In the genomic region with DNA sequence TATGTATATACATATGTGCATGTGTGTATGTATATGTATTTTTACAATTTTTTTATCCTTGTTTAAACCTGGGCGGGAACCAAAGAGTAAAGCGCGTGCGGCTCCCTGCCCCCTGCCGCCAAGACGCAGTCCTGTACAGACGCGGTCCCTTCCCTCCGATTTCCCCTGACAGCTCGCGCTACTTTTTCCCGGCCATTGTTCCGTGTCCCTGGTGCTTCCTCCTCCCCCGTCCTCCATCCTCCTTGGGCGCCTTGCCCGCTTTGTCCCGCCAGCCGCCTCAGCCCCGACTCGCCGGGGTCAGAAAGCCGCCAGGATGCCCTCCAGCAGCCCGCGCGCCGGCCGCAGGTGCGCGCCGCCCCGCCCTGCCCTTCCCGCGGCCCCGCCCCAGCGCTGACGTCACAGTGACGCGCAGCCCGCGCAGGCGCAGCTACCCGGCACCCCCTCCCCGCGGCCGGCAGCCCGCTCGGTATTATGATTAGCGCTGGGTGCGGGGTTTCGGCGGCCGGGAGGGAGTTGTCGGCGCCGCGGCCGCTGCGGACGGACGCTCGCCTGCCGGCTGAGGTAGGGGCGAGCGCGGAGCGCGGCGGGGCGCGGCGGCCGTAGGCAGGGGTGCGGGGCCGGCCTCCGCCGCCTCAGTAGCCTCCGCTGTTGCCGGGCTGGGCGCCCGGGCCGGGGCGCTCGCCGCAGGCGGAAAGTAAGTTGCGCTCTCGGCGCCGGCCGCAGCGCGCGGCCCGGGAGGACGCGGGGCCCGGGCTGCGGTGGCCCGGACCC, we compare ENCODE assay signal across 7 cellular contexts. TPM values are rescaled to one million over a fixed set of nuclear protein-coding genes. Genes with fewer than 3 reads are reported as not detected.
DNase-seq lines count a peak whose midpoint lies in the region; ATAC-seq and TF ChIP-seq lines count a peak whose summit lies in the region.

A gene with protein sequence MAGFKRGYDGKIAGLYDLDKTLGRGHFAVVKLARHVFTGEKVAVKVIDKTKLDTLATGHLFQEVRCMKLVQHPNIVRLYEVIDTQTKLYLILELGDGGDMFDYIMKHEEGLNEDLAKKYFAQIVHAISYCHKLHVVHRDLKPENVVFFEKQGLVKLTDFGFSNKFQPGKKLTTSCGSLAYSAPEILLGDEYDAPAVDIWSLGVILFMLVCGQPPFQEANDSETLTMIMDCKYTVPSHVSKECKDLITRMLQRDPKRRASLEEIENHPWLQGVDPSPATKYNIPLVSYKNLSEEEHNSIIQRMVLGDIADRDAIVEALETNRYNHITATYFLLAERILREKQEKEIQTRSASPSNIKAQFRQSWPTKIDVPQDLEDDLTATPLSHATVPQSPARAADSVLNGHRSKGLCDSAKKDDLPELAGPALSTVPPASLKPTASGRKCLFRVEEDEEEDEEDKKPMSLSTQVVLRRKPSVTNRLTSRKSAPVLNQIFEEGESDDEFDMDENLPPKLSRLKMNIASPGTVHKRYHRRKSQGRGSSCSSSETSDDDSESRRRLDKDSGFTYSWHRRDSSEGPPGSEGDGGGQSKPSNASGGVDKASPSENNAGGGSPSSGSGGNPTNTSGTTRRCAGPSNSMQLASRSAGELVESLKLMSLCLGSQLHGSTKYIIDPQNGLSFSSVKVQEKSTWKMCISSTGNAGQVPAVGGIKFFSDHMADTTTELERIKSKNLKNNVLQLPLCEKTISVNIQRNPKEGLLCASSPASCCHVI (plus strand): TSS at position 426 of the 771 bp plus-strand sequence. CDS start 16,664 bp downstream, outside the sequence.

- peak; percentile 59 for TF ChIP-seq POLR2A in NB4 (IDR thresholded peaks at IDR 0.05; ENCODE audit: extremely low read depth, insufficient read length)

- 0 out of 2 replicates have a peak, but pooled peaks have one; percentile 11 for TF ChIP-seq CTCF in GM12874 (IDR thresholded peaks at IDR 0.05; ENCODE audit: insufficient read depth, low read depth, low read length)
- peak; percentile 25 for TF ChIP-seq CTCF in HFF-Myc (IDR thresholded peaks at IDR 0.05; ENCODE audit: low read depth, low read length, missing control alignments)
- TF ChIP-seq CTCF in NB4 (IDR thresholded peaks at IDR 0.05; ENCODE audit: low read depth, low read length), result peak; percentile 7

- H3K4me3 ChIP-seq in HFF-Myc (replicated peaks; ENCODE audit: low read depth, low read length), result peak within 1 kb of the TSS; percentile 64
- H3K4me3 ChIP-seq in NB4 (ENCODE audit: low read depth, low read length), result peak within 1 kb of the TSS; percentile 96

- DNase-seq in HFF-Myc (ENCODE audit: extremely low read depth, low read depth) (peak; percentile 26), NB4 (ENCODE audit: low read depth) (peak; percentile 82), T1000 (lab: John Stamatoyannopoulos, UW) (peak; percentile 86), astrocyte of the hippocampus (ENCODE audit: low read depth, low spot score) (peak; percentile 95), hypothalamus (lab: John Stamatoyannopoulos, UW) (peak; percentile 32 to 96 (median 84)), sciatic nerve (ENCODE audit: low spot score) (peak; percentile 97)

- intact Hi-C loops in sciatic nerve (cut with DNase I), result no loop called here

- peak; percentile 95 for ATAC-seq in sciatic nerve

RNA-seq across cellular contexts. Expression of the gene that starts here (rescaled TPM):
- total RNA-seq in sciatic nerve, result 127 TPM

Comparison
In these comparisons a context has a peak if more than half of its experiments do, and no peak if none do; other contexts are left out.
1. Peak in every context shown above with its lines: DNase-seq, ATAC-seq and H3K4me3 ChIP-seq.
2. DNase-seq: peak in every context shown above with its lines; median percentile 97 in sciatic nerve; 95 in astrocyte of the hippocampus; 86 in T1000; 84 in hypothalamus; 82 in NB4; 26 in HFF-Myc.